Comparison of ENCODE assay signal across 24 cellular contexts in the genomic region with DNA sequence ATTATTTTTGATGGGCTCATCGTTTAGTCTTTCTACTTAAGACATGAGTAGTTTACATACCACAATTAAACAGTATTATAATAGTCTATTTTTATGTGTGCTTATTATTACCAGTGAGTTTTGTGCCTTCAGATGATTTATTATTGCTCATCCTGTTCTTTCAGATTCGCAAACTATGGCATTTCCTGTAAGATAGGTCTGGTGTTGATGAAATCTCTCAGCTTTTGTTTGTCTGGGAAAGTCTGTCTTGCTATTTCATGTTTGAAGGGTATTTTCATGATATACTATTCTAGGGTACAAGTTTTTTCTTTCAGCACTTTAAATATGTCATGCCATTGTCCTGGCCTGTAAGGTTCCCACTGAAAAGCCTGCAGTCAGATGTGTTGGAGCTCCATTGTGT.
"Had no signal": no experiment of that assay in that cellular context is flagged by ENCODE, and none has a peak within 500 bp of the region (broad histone marks: within the 10 kb centered on the region; RNA-seq: fewer than 3 reads in every experiment).

No MANE protein-coding gene starts in this region.

- H3K4me1 ChIP-seq: body of pancreas, esophagus squamous epithelium, left lung, neural progenitor cell, psoas muscle, thyroid gland had no signal

- H3K27me3 Mint-ChIP-seq: activated CD8-positive, alpha-beta T cell treated with anti-CD3 and anti-CD28 coated beads for 36 hours had no signal

- DNase-seq: activated CD4-positive, alpha-beta T cell treated with anti-CD3 and anti-CD28 coated beads for 48 hours; activated CD4-positive, CD25-positive, alpha-beta regulatory T cell; activated CD8-positive, alpha-beta T cell treated with anti-CD3 and anti-CD28 coated beads for 36 hours; activated naive CD4-positive, alpha-beta T cell treated with Interleukin-2 at 50 U/mL for 16 hours; activated naive CD8-positive, alpha-beta T cell treated with anti-CD3 and anti-CD28 coated beads, Interleukin-2, amount 10 ng/mL, durations not matched to agents 7 days and 5 days; activated T-cell treated with anti-CD3 and anti-CD28 coated beads, Interleukin-2, amount 50 U/mL, for 24 hours; body of pancreas; cortex of kidney; effector CD4-positive, alpha-beta T cell; esophagus squamous epithelium; foreskin melanocyte; hypothalamus; kidney; left lung; mesendoderm; naive thymus-derived CD4-positive, alpha-beta T cell; psoas muscle; stimulated activated CD4-positive, alpha-beta T cell treated with anti-CD3 and anti-CD28 coated beads, Interleukin-2, amount 100 ng/mL, for 24 hours; stimulated activated naive CD4-positive, alpha-beta T cell treated with Interleukin-2 at 50 U/mL for 16 hours; T-helper 9 cell; thyroid gland had no signal

- H2AFZ ChIP-seq: neural progenitor cell had no signal

- ATAC-seq: activated CD8-positive, alpha-beta T cell treated with anti-CD3 and anti-CD28 coated beads for 36 hours; body of pancreas; left lung; naive thymus-derived CD4-positive, alpha-beta T cell; psoas muscle; right cardiac atrium had no signal

- H3K9me3 ChIP-seq: body of pancreas, esophagus squamous epithelium, left lung, psoas muscle, thyroid gland had no signal

- H3K27ac Mint-ChIP-seq: activated CD8-positive, alpha-beta T cell treated with anti-CD3 and anti-CD28 coated beads for 36 hours; activated naive CD8-positive, alpha-beta T cell treated with anti-CD3 and anti-CD28 coated beads, Interleukin-2, amount 10 ng/mL, durations not matched to agents 7 days and 5 days; activated T-cell treated with anti-CD3 and anti-CD28 coated beads, Interleukin-2, amount 50 U/mL, for 24 hours; activated T-helper 2 cell treated with anti-CD3 and anti-CD28 coated beads, Interferon-gamma antibody, Interleukin-2, Interleukin-4, amounts not matched to agents 10 μg/mL and 5 μg/mL and 100 μg/mL, durations not matched to agents 14 hours and 24 hours and 36 hours; naive thymus-derived CD4-positive, alpha-beta T cell; neural progenitor cell had no signal

- H3K9me3 Mint-ChIP-seq: activated CD8-positive, alpha-beta T cell treated with anti-CD3 and anti-CD28 coated beads for 36 hours; activated naive CD8-positive, alpha-beta T cell treated with anti-CD3 and anti-CD28 coated beads, Interleukin-2, amount 10 ng/mL, durations not matched to agents 7 days and 5 days; activated T-cell treated with anti-CD3 and anti-CD28 coated beads, Interleukin-2, amount 50 U/mL, for 24 hours; activated T-helper 2 cell treated with anti-CD3 and anti-CD28 coated beads, Interferon-gamma antibody, Interleukin-2, Interleukin-4, amounts not matched to agents 10 μg/mL and 5 μg/mL and 100 μg/mL, durations not matched to agents 14 hours and 24 hours and 36 hours; neural progenitor cell had no signal

- H3K9ac ChIP-seq: neural progenitor cell had no signal

- H3K36me3 Mint-ChIP-seq: activated naive CD8-positive, alpha-beta T cell treated with anti-CD3 and anti-CD28 coated beads, Interleukin-2, amount 10 ng/mL, durations not matched to agents 7 days and 5 days; naive thymus-derived CD4-positive, alpha-beta T cell; neural progenitor cell had no signal

- H3K4me3 Mint-ChIP-seq: activated CD8-positive, alpha-beta T cell treated with anti-CD3 and anti-CD28 coated beads for 36 hours; activated naive CD8-positive, alpha-beta T cell treated with anti-CD3 and anti-CD28 coated beads, Interleukin-2, amount 10 ng/mL, durations not matched to agents 7 days and 5 days; activated T-cell treated with anti-CD3 and anti-CD28 coated beads, Interleukin-2, amount 50 U/mL, for 24 hours; naive thymus-derived CD4-positive, alpha-beta T cell; neural progenitor cell had no signal

- H3K27ac ChIP-seq: body of pancreas, esophagus squamous epithelium, neural progenitor cell, psoas muscle, thyroid gland had no signal

- H3K4me2 ChIP-seq: neural progenitor cell had no signal

- H3K36me3 ChIP-seq: esophagus squamous epithelium, left lung, neural progenitor cell, thyroid gland had no signal

- H3K4me1 Mint-ChIP-seq: activated naive CD8-positive, alpha-beta T cell treated with anti-CD3 and anti-CD28 coated beads, Interleukin-2, amount 10 ng/mL, durations not matched to agents 7 days and 5 days; neural progenitor cell had no signal

- H3K4me3 ChIP-seq: body of pancreas, esophagus squamous epithelium, left lung, neural progenitor cell, psoas muscle, thyroid gland had no signal

- H3K27me3 ChIP-seq: body of pancreas, esophagus squamous epithelium, left lung, neural progenitor cell, thyroid gland had no signal
